Comparison of ENCODE assay signal across 8 cellular contexts in genomic region chr18:76821356-76821874, GRCh38. TPM values are rescaled to one million over a fixed set of nuclear protein-coding genes. Genes with fewer than 3 reads are reported as not detected.
DNase-seq lines count a peak whose midpoint lies in the region; ATAC-seq, FAIRE-seq and TF ChIP-seq lines count a peak whose summit lies in the region.

No MANE protein-coding gene starts in this region.

- peak; percentile 34 for DNase-seq in DND-41
- no peak for DNase-seq in activated T-helper 2 cell treated with anti-CD3 and anti-CD28 coated beads, Interferon-gamma antibody, Interleukin-2, Interleukin-4, amounts not matched to agents 10 μg/mL and 5 μg/mL and 100 μg/mL, durations not matched to agents 14 hours and 24 hours and 36 hours (ENCODE audit: low spot score)
- no peak for DNase-seq in substantia nigra (lab: John Stamatoyannopoulos, UW)
- DNase-seq in COLO829 (ENCODE audit: low spot score): no peak
- DNase-seq in retina: no peak
- DNase-seq in urothelium cell line (ENCODE audit: low spot score): no peak

- no peaks in the 10 kb centered on the region for H3K27me3 Mint-ChIP-seq in activated T-helper 2 cell treated with anti-CD3 and anti-CD28 coated beads, Interferon-gamma antibody, Interleukin-2, Interleukin-4, amounts not matched to agents 10 μg/mL and 5 μg/mL and 100 μg/mL, durations not matched to agents 14 hours and 24 hours and 36 hours (ENCODE audit: low read depth)

- ATAC-seq in DND-41 (ENCODE audit: insufficient read depth, low read depth) (peak; percentile 30), HG03025 (IDR thresholded peaks at IDR 0.05; ENCODE audit: low FRiP score, unreplicated experiment) (peak; percentile 17)

- H3K79me2 ChIP-seq in DND-41 (ENCODE audit: insufficient read depth, low read length): peaks cover 83% of the 10 kb centered on the region

- peaks cover 47% of the 10 kb centered on the region for H3K36me3 Mint-ChIP-seq in activated T-helper 2 cell treated with anti-CD3 and anti-CD28 coated beads, Interferon-gamma antibody, Interleukin-2, Interleukin-4, amounts not matched to agents 10 μg/mL and 5 μg/mL and 100 μg/mL, durations not matched to agents 14 hours and 24 hours and 36 hours (ENCODE audit: low read depth)

- peak overlapping the region; percentile 93 for H3K27ac Mint-ChIP-seq in activated T-helper 2 cell treated with anti-CD3 and anti-CD28 coated beads, Interferon-gamma antibody, Interleukin-2, Interleukin-4, amounts not matched to agents 10 μg/mL and 5 μg/mL and 100 μg/mL, durations not matched to agents 14 hours and 24 hours and 36 hours

- H3K4me2 ChIP-seq in DND-41 (ENCODE audit: insufficient read depth, low read length): peak overlapping the region; percentile 85

- H3K27me3 ChIP-seq in DND-41 (ENCODE audit: insufficient read depth, low read length, poor library complexity): no peaks in the 10 kb centered on the region

- H3K4me1 ChIP-seq in DND-41 (ENCODE audit: insufficient read depth, low read length): peaks cover 52% of the 10 kb centered on the region

- H3K4me3 ChIP-seq in DND-41 (ENCODE audit: low read depth in 1 of 2, low read length in 2 of 2): peak overlapping the region; percentile 70 to 96
- peak overlapping the region; percentile 97 for H3K4me3 ChIP-seq in iPS-18c (ENCODE audit: insufficient read depth, low read depth, low read length)

- intact Hi-C loops in activated T-helper 2 cell treated with anti-CD3 and anti-CD28 coated beads, Interferon-gamma antibody, Interleukin-2, Interleukin-4, amounts not matched to agents 10 μg/mL and 5 μg/mL and 100 μg/mL, durations not matched to agents 14 hours and 24 hours and 36 hours (cut with micrococcal nuclease): loop anchor here (2.0 to 10.0 kb wide), 3 partner anchors 19 to 313 kb away; partner anchors contain the start of gene MBP

- TF ChIP-seq CTCF in DND-41 (IDR thresholded peaks at IDR 0.05; ENCODE audit: borderline replicate concordance, extremely low read depth, low read length, poor library complexity, severe bottlenecking): no peak

- peak overlapping the region; percentile 99 for H3K9ac ChIP-seq in DND-41 (ENCODE audit: low read depth, low read length)

- peaks cover 17% of the 10 kb centered on the region for H3K36me3 ChIP-seq in DND-41 (ENCODE audit: insufficient read depth, low read length)

- H3K27ac ChIP-seq in DND-41 (ENCODE audit: low read length) (peak overlapping the region; percentile 97), substantia nigra (ENCODE audit: low read depth, low read length, poor library complexity, severe bottlenecking) (peak overlapping the region; percentile 90)

- no peaks in the 10 kb centered on the region for H3K9me3 Mint-ChIP-seq in activated T-helper 2 cell treated with anti-CD3 and anti-CD28 coated beads, Interferon-gamma antibody, Interleukin-2, Interleukin-4, amounts not matched to agents 10 μg/mL and 5 μg/mL and 100 μg/mL, durations not matched to agents 14 hours and 24 hours and 36 hours

- H3K9me3 ChIP-seq in DND-41 (ENCODE audit: insufficient read depth, low read length, severe bottlenecking) (no peaks in the 10 kb centered on the region), iPS-18c (ENCODE audit: control insufficient read depth, insufficient read depth, low read length) (no peaks in the 10 kb centered on the region)

- H3K4me3 Mint-ChIP-seq in activated T-helper 2 cell treated with anti-CD3 and anti-CD28 coated beads, Interferon-gamma antibody, Interleukin-2, Interleukin-4, amounts not matched to agents 10 μg/mL and 5 μg/mL and 100 μg/mL, durations not matched to agents 14 hours and 24 hours and 36 hours (ENCODE audit: low read depth): peak overlapping the region; percentile 91

- no peaks in the 10 kb centered on the region for H4K20me1 ChIP-seq in DND-41 (ENCODE audit: insufficient read depth, low read length)

- no peak for FAIRE-seq in urothelium cell line (lab: Jason Lieb, UNC)

- peaks cover 37% of the 10 kb centered on the region for H3K4me1 Mint-ChIP-seq in activated T-helper 2 cell treated with anti-CD3 and anti-CD28 coated beads, Interferon-gamma antibody, Interleukin-2, Interleukin-4, amounts not matched to agents 10 μg/mL and 5 μg/mL and 100 μg/mL, durations not matched to agents 14 hours and 24 hours and 36 hours (ENCODE audit: low read depth)

- H2AFZ ChIP-seq in DND-41 (ENCODE audit: low read depth, low read length): peak overlapping the region; percentile 86

RNA-seq across cellular contexts. Expression of gene ZNF236, which starts 0.9 kb away (rescaled TPM):
- 19.8 and 22.9 TPM in 2 replicates for total RNA-seq in activated T-helper 2 cell treated with anti-CD3 and anti-CD28 coated beads, Interferon-gamma antibody, Interleukin-2, Interleukin-4, amounts not matched to agents 10 μg/mL and 5 μg/mL and 100 μg/mL, durations not matched to agents 14 hours and 24 hours and 36 hours
